Comparison of ENCODE assay signal across 1 cellular context in the genomic region with DNA sequence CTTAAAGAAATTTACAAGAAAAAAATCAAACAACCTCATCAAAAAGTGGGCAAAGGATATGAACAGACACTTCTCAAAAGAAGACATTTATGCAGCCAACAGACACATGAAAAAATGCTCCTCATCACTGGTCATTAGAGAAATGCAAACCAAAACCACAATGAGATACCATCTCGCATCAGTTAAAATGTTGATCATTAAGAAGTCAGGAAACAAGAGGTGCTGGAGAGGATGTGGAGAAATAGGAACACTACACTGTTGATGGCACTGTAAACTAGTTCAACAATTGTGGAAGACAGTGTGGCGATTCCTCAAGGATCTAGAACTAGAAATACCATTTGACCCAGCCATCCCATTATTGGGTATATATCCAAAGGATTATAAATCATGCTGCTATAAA. TPM values are rescaled to one million over a fixed set of nuclear protein-coding genes. Genes with fewer than 3 reads are reported as not detected.
"Had no signal": no experiment of that assay in that cellular context is flagged by ENCODE, and none has a peak within 500 bp of the region (broad histone marks: within the 10 kb centered on the region; RNA-seq: fewer than 3 reads in every experiment).

No MANE protein-coding gene starts in this region.

RNA-seq across cellular contexts. Expression of gene PXDN, which starts 20.9 kb away (rescaled TPM):
- total RNA-seq: activated T-helper 17 cell treated with anti-CD3 and anti-CD28 coated beads, Interleukin-2, amount 50 U/mL, for 72 hours had no signal
